19 cellular contexts compared by ENCODE assay signal in the genomic region with DNA sequence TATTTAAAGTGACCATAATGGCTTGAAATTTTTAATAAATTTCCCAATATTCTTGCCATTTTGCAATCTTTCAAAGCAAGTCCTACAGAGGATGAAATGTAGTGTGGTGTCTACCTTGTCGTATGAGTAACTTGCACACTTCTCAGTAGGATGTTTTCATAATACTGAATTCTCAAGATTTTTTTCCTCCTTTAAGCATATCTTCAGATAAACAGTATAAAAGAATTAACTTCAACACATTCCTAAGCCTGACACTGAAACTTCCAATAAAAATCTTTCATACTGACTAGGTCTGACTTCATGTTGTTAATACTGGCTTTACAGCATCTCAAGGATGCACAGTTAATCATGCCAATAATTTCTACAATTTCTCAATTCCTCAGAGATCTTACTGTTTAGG.
DNase-seq lines count a peak whose midpoint lies in the region; TF ChIP-seq lines count a peak whose summit lies in the region.
"Had no signal": no experiment of that assay in that cellular context is flagged by ENCODE, and none has a peak within 500 bp of the region (broad histone marks: within the 10 kb centered on the region; RNA-seq: fewer than 3 reads in every experiment).

No MANE protein-coding gene starts in this region.

- no peaks in the 10 kb centered on the region for H3K9me3 ChIP-seq in CD8-positive, alpha-beta memory T cell (ENCODE audit: low read length)
- H3K9me3 ChIP-seq: Caco-2, SJCRH30 had no signal

- no peaks in the 10 kb centered on the region for H3K4me1 ChIP-seq in CD8-positive, alpha-beta memory T cell (ENCODE audit: insufficient read depth, low read length)
- H3K4me1 ChIP-seq: Caco-2, SJCRH30 had no signal

- H3K36me3 ChIP-seq in CD8-positive, alpha-beta memory T cell (ENCODE audit: insufficient read depth, low read length), result peaks cover 11% of the 10 kb centered on the region

- no peak overlapping the region for H3K27ac ChIP-seq in CD8-positive, alpha-beta memory T cell (ENCODE audit: low read depth, low read length)
- H3K27ac ChIP-seq: KMS-11, PC-9, SJCRH30 had no signal

- H3K4me3 ChIP-seq in fibroblast of villous mesenchyme (ENCODE audit: low read depth, low read length), result no peak overlapping the region
- no peak overlapping the region for H3K4me3 ChIP-seq in CD8-positive, alpha-beta memory T cell (ENCODE audit: low read length)
- H3K4me3 ChIP-seq: GM12878, GM23338, PC-9, SJCRH30 had no signal

- peaks cover under 1 to 11% (median 5%) of the 10 kb centered on the region in 5 donors for H3K9me3 Mint-ChIP-seq in CD8-positive, alpha-beta memory T cell
- peaks cover 12% of the 10 kb centered on the region for H3K9me3 Mint-ChIP-seq in activated T-cell treated with anti-CD3 and anti-CD28 coated beads, Interleukin-2, amount 50 U/mL, for 24 hours
- peaks cover 3% of the 10 kb centered on the region for H3K9me3 Mint-ChIP-seq in activated T-helper 1 cell treated with anti-CD3 and anti-CD28 coated beads, Interleukin-12 subunit alpha, Interleukin-12 subunit beta, Interleukin-2, Interleukin-4 antibody, amounts not matched to agents 30 ng/mL and 10 ng/mL and 1 ng/mL, durations not matched to agents 14 hours and 24 hours and 36 hours
- H3K9me3 Mint-ChIP-seq: GM23338 had no signal

- H3K27me3 Mint-ChIP-seq in CD8-positive, alpha-beta memory T cell, result no peaks in the 10 kb centered on the region
- no peaks in the 10 kb centered on the region for H3K27me3 Mint-ChIP-seq in activated T-cell treated with anti-CD3 and anti-CD28 coated beads, Interleukin-2, amount 50 U/mL, for 24 hours
- no peaks in the 10 kb centered on the region for H3K27me3 Mint-ChIP-seq in activated T-helper 1 cell treated with anti-CD3 and anti-CD28 coated beads, Interleukin-12 subunit alpha, Interleukin-12 subunit beta, Interleukin-2, Interleukin-4 antibody, amounts not matched to agents 30 ng/mL and 10 ng/mL and 1 ng/mL, durations not matched to agents 14 hours and 24 hours and 36 hours (ENCODE audit: insufficient read depth)
- H3K27me3 Mint-ChIP-seq: CD4-positive, CD25-positive, alpha-beta regulatory T cell had no signal

- no peak overlapping the region for H3K27ac Mint-ChIP-seq in CD8-positive, alpha-beta memory T cell
- no peak overlapping the region for H3K27ac Mint-ChIP-seq in activated T-cell treated with anti-CD3 and anti-CD28 coated beads, Interleukin-2, amount 50 U/mL, for 24 hours
- no peak overlapping the region for H3K27ac Mint-ChIP-seq in activated T-helper 1 cell treated with anti-CD3 and anti-CD28 coated beads, Interleukin-12 subunit alpha, Interleukin-12 subunit beta, Interleukin-2, Interleukin-4 antibody, amounts not matched to agents 30 ng/mL and 10 ng/mL and 1 ng/mL, durations not matched to agents 14 hours and 24 hours and 36 hours
- H3K27ac Mint-ChIP-seq: CD4-positive, CD25-positive, alpha-beta regulatory T cell had no signal

- POLR2A ChIA-PET in CD8-positive, alpha-beta memory T cell (lab: Charles Lee), result interaction anchor here (0.6 kb wide), 1 partner anchor 19 kb away, joined by 8 read pairs; no protein-coding TSS in a partner anchor

- H3K4me3 Mint-ChIP-seq in CD8-positive, alpha-beta memory T cell, result no peak overlapping the region
- no peak overlapping the region for H3K4me3 Mint-ChIP-seq in activated T-cell treated with anti-CD3 and anti-CD28 coated beads, Interleukin-2, amount 50 U/mL, for 24 hours
- no peak overlapping the region for H3K4me3 Mint-ChIP-seq in activated T-helper 1 cell treated with anti-CD3 and anti-CD28 coated beads, Interleukin-12 subunit alpha, Interleukin-12 subunit beta, Interleukin-2, Interleukin-4 antibody, amounts not matched to agents 30 ng/mL and 10 ng/mL and 1 ng/mL, durations not matched to agents 14 hours and 24 hours and 36 hours
- H3K4me3 Mint-ChIP-seq: CD4-positive, CD25-positive, alpha-beta regulatory T cell; GM23338 had no signal

- no peaks in the 10 kb centered on the region for H3K4me1 Mint-ChIP-seq in CD8-positive, alpha-beta memory T cell
- no peaks in the 10 kb centered on the region for H3K4me1 Mint-ChIP-seq in activated T-cell treated with anti-CD3 and anti-CD28 coated beads, Interleukin-2, amount 50 U/mL, for 24 hours (ENCODE audit: low read depth)
- no peaks in the 10 kb centered on the region for H3K4me1 Mint-ChIP-seq in activated T-helper 1 cell treated with anti-CD3 and anti-CD28 coated beads, Interleukin-12 subunit alpha, Interleukin-12 subunit beta, Interleukin-2, Interleukin-4 antibody, amounts not matched to agents 30 ng/mL and 10 ng/mL and 1 ng/mL, durations not matched to agents 14 hours and 24 hours and 36 hours (ENCODE audit: low read depth)

- TF ChIP-seq CTCF in fibroblast of villous mesenchyme (IDR thresholded peaks at IDR 0.05; ENCODE audit: insufficient read depth, low read depth, low read length), result no peak

- CTCF ChIA-PET in CD8-positive, alpha-beta memory T cell (lab: Charles Lee), result no interaction called here

- intact Hi-C loops in activated T-helper 1 cell treated with anti-CD3 and anti-CD28 coated beads, Interleukin-12 subunit alpha, Interleukin-12 subunit beta, Interleukin-2, Interleukin-4 antibody, amounts not matched to agents 30 ng/mL and 10 ng/mL and 1 ng/mL, durations not matched to agents 14 hours and 24 hours and 36 hours (cut with micrococcal nuclease), result no loop called here

- DNase-seq in EL (peak; percentile 30), amniotic epithelial cell (ENCODE audit: low read depth) (peak; percentile 60), fibroblast of villous mesenchyme (ENCODE audit: low read depth) (peak; percentile 42), kidney tubule cell (ENCODE audit: low spot score) (no peak)
- DNase-seq in CD8-positive, alpha-beta memory T cell, result no peak
- no peak for DNase-seq in activated T-cell treated with anti-CD3 and anti-CD28 coated beads, Interleukin-2, amount 50 U/mL, for 24 hours
- DNase-seq in activated T-helper 1 cell treated with anti-CD3 and anti-CD28 coated beads, Interleukin-12 subunit alpha, Interleukin-12 subunit beta, Interleukin-2, Interleukin-4 antibody, amounts not matched to agents 30 ng/mL and 10 ng/mL and 1 ng/mL, durations not matched to agents 14 hours and 24 hours and 36 hours (ENCODE audit: low spot score), result no peak
- DNase-seq: Caco-2; CD4-positive, CD25-positive, alpha-beta regulatory T cell; GF-D8; NCI-H1436; NCI-H2029; NCI-H345; NCI-H526; PC-9; SJCRH30 had no signal

- H3K36me3 Mint-ChIP-seq in CD8-positive, alpha-beta memory T cell, result peaks cover 47 to 75% (median 51%) of the 10 kb centered on the region in 3 donors
- peaks cover 90% of the 10 kb centered on the region for H3K36me3 Mint-ChIP-seq in activated T-cell treated with anti-CD3 and anti-CD28 coated beads, Interleukin-2, amount 50 U/mL, for 24 hours (ENCODE audit: low read depth)
- peaks cover 44% of the 10 kb centered on the region for H3K36me3 Mint-ChIP-seq in activated T-helper 1 cell treated with anti-CD3 and anti-CD28 coated beads, Interleukin-12 subunit alpha, Interleukin-12 subunit beta, Interleukin-2, Interleukin-4 antibody, amounts not matched to agents 30 ng/mL and 10 ng/mL and 1 ng/mL, durations not matched to agents 14 hours and 24 hours and 36 hours (ENCODE audit: low read depth)

- no peaks in the 10 kb centered on the region for H3K27me3 ChIP-seq in CD8-positive, alpha-beta memory T cell (ENCODE audit: insufficient read depth, low read length, poor library complexity, severe bottlenecking)
- H3K27me3 ChIP-seq: SJCRH30 had no signal

Comparison
In these comparisons a context has a peak if more than half of its experiments do, and no peak if none do; other contexts are left out.
1. DNase-seq: peak in EL (single experiment), amniotic epithelial cell (single experiment) and fibroblast of villous mesenchyme (single experiment); none in CD8-positive, alpha-beta memory T cell (0 of 5), kidney tubule cell (single experiment), activated T-cell treated with anti-CD3 and anti-CD28 coated beads, Interleukin-2, amount 50 U/mL, for 24 hours (single experiment) and activated T-helper 1 cell treated with anti-CD3 and anti-CD28 coated beads, Interleukin-12 subunit alpha, Interleukin-12 subunit beta, Interleukin-2, Interleukin-4 antibody, amounts not matched to agents 30 ng/mL and 10 ng/mL and 1 ng/mL, durations not matched to agents 14 hours and 24 hours and 36 hours (single experiment).